18 cellular contexts compared by ENCODE assay signal in the genomic region with DNA sequence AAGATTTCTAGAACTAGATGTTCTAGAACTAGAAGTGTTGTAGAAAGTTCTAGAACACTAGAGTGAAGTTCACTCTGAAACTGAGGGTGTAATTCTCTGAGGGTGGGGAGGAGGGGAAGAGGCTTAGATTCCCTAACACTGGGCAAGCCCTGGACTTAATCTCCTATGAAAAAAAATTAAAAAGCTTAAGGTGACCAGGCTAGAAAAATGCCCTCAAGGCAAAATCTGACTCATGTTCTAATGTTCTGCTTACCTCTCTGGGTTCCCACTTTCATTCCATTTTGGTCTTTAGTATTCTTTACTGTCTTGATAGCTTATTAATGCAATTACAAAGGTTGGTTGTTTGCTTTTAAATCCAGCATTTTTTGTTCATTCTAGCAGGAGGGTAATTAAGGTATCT.
A peak's percentile ranks its signal among the peaks of the same experiment; 100 is the strongest.
DNase-seq lines count a peak whose midpoint lies in the region; ATAC-seq and TF ChIP-seq lines count a peak whose summit lies in the region.
"Had no signal": no experiment of that assay in that cellular context is flagged by ENCODE, and none has a peak within 500 bp of the region (broad histone marks: within the 10 kb centered on the region; RNA-seq: fewer than 3 reads in every experiment).

No MANE protein-coding gene starts in this region.

- RAD21 ChIA-PET in HCT116 (lab: Charles Lee; ENCODE audit: low non-redundant PET in 1 of 2, low total read pairs in 2 of 2, uncharacterized antibody in 2 of 2, unreplicated experiment in 2 of 2): no interaction called here

- no peaks in the 10 kb centered on the region for H3K36me3 ChIP-seq in HCT116 (ENCODE audit: control insufficient read depth in 1 of 2, insufficient read depth in 2 of 2, low read length in 2 of 2)

- H3K9me3 ChIP-seq in HCT116 (ENCODE audit: control insufficient read depth in 1 of 2, insufficient read depth in 1 of 2, low read depth in 1 of 2, low read length in 2 of 2) (no peaks in the 10 kb centered on the region), T-helper 17 cell (ENCODE audit: control insufficient read depth, low read length, poor library complexity, severe bottlenecking) (no peaks in the 10 kb centered on the region)
- H3K9me3 ChIP-seq: A549 had no signal

- no peak for TF ChIP-seq RAD21 in HCT116 (IDR thresholded peaks at IDR 0.05; ENCODE audit: low read depth)

- TF ChIP-seq CTCF in HCT116 (IDR thresholded peaks at IDR 0.05 in 2 of 3, conservative IDR thresholded peaks at IDR 0.05 in 1 of 3; ENCODE audit: borderline replicate concordance in 1 of 3, insufficient read depth in 1 of 3, low read depth in 2 of 3, low read length in 2 of 3): no peak
- no peak for TF ChIP-seq CTCF in epithelial cell of esophagus (IDR thresholded peaks at IDR 0.05; ENCODE audit: insufficient read depth, low read depth, low read length, missing control alignments)

- peak overlapping the region; percentile 8; the same call in 1 of the 2 replicates for H3K4me2 ChIP-seq in HCT116 (ENCODE audit: low read length)
- H3K4me2 ChIP-seq: A549, GM23338, KMS-11 had no signal

- H3K4me1 Mint-ChIP-seq in T-helper 17 cell: no peaks in the 10 kb centered on the region
- H3K4me1 Mint-ChIP-seq: GM23338 had no signal

- ATAC-seq in HCT116: no peak
- ATAC-seq in T-helper 17 cell: no peak
- ATAC-seq: A549, GM23338, Panc1 had no signal

- H3K4me3 ChIP-seq in HCT116 (replicated peaks in 1 of 2; ENCODE audit: low read depth in 1 of 2, low read length in 2 of 2): no peak overlapping the region
- H3K4me3 ChIP-seq in epithelial cell of esophagus (ENCODE audit: low read length): no peak overlapping the region
- H3K4me3 ChIP-seq: A549, GM23338 had no signal

- H3K4me1 ChIP-seq in HCT116 (ENCODE audit: control insufficient read depth in 1 of 2, insufficient read depth in 2 of 2, low read length in 2 of 2): peaks cover 0 to 10% of the 10 kb centered on the region in 2 experiments; a peak in 1 of 4 replicates

- no peaks in the 10 kb centered on the region for H3K79me2 ChIP-seq in HCT116 (ENCODE audit: insufficient read depth, low read length)

- no peaks in the 10 kb centered on the region for H4K20me1 ChIP-seq in HCT116 (ENCODE audit: insufficient read depth)

- CTCF ChIA-PET in HCT116 (lab: Charles Lee): no interaction called here

- no peaks in the 10 kb centered on the region for H3K27me3 ChIP-seq in HCT116 (ENCODE audit: insufficient read depth, low read length)

- H3K27ac Mint-ChIP-seq in T-helper 17 cell: no peak overlapping the region
- H3K27ac Mint-ChIP-seq: GM23338 had no signal

- in situ Hi-C loops in Caki2 (cut with HindIII; ENCODE audit: low pct_unique_long_range_greater_than_20kb, low sequenced_read_pairs): no loop called here

- H3K27me3 Mint-ChIP-seq in T-helper 17 cell: peaks cover 34% of the 10 kb centered on the region

- DNase-seq in Caki2 (ENCODE audit: low read depth) (peak; percentile 40), HCT116 (ENCODE audit: low read depth, low spot score) (no peak), NCI-H748 treated with DMSO at 0.1 percent for 48 hours (lab: John Stamatoyannopoulos, UW) (peak; percentile 50), epithelial cell of esophagus (ENCODE audit: low read depth) (peak; percentile 85), midbrain (lab: John Stamatoyannopoulos, UW) (no peak), T-helper 17 cell (no peak), SW480 (ENCODE audit: low spot score) (no peak)
- DNase-seq in stimulated activated CD4-positive, alpha-beta T cell treated with anti-CD3 and anti-CD28 coated beads, Interleukin-1b, Interleukin-23, amount 100 ng/mL, for 48 hours: no peak
- DNase-seq: COR-L47, GDM1, NCI-H2029, NCI-H524, SIG-M5 had no signal

- no peak for TF ChIP-seq POLR2A in HCT116 (IDR thresholded peaks at IDR 0.05; ENCODE audit: borderline replicate concordance, extremely low read depth, insufficient read depth, insufficient read length)

- no peak overlapping the region for H3K27ac ChIP-seq in HCT116 (ENCODE audit: low read depth, low read length)
- H3K27ac ChIP-seq: C4-2B, KMS-11 had no signal

- H3K4me3 Mint-ChIP-seq in T-helper 17 cell: no peak overlapping the region
- H3K4me3 Mint-ChIP-seq: GM23338 had no signal

- no TSS peak for BruUV-seq in HCT116 (replicated peaks; lab: Mats Ljungman, UMichigan)

- intact Hi-C loops in HCT116 (cut with micrococcal nuclease): no loop called here

- H3K9ac ChIP-seq in HCT116 (ENCODE audit: low read length): no peak overlapping the region
- H3K9ac ChIP-seq: KMS-11 had no signal

- H2AFZ ChIP-seq in HCT116 (ENCODE audit: low read depth, low read length, poor library complexity, severe bottlenecking): no peak overlapping the region
- H2AFZ ChIP-seq: GM23338 had no signal

- POLR2A ChIA-PET in HCT116 (lab: Charles Lee): no interaction called here

- H3K36me3 Mint-ChIP-seq in T-helper 17 cell (ENCODE audit: low read depth): no peaks in the 10 kb centered on the region

- H3K9me2 ChIP-seq in HCT116 (ENCODE audit: insufficient read depth): no peaks in the 10 kb centered on the region

TF ChIP-seq in HCT116, 20 proteins besides CTCF, POLR2A, EP300 and RAD21:
- no peak for TF ChIP-seq ELF1 (IDR thresholded peaks at IDR 0.05; ENCODE audit: borderline replicate concordance, low read depth)
- TF ChIP-seq, protein P1, sequence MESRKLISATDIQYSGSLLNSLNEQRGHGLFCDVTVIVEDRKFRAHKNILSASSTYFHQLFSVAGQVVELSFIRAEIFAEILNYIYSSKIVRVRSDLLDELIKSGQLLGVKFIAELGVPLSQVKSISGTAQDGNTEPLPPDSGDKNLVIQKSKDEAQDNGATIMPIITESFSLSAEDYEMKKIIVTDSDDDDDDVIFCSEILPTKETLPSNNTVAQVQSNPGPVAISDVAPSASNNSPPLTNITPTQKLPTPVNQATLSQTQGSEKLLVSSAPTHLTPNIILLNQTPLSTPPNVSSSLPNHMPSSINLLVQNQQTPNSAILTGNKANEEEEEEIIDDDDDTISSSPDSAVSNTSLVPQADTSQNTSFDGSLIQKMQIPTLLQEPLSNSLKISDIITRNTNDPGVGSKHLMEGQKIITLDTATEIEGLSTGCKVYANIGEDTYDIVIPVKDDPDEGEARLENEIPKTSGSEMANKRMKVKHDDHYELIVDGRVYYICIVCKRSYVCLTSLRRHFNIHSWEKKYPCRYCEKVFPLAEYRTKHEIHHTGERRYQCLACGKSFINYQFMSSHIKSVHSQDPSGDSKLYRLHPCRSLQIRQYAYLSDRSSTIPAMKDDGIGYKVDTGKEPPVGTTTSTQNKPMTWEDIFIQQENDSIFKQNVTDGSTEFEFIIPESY (IDR thresholded peaks at IDR 0.05; ENCODE audit: extremely low read depth, insufficient replicate concordance, low read length): no peak
- TF ChIP-seq, protein P2, sequence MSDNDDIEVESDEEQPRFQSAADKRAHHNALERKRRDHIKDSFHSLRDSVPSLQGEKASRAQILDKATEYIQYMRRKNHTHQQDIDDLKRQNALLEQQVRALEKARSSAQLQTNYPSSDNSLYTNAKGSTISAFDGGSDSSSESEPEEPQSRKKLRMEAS (IDR thresholded peaks at IDR 0.05): no peak
- no peak for TF ChIP-seq EGR1 (IDR thresholded peaks at IDR 0.05; ENCODE audit: low read depth)
- no peak for TF ChIP-seq SP1 (IDR thresholded peaks at IDR 0.05; ENCODE audit: low read depth)
- no peak for TF ChIP-seq EZH2phosphoT487 (IDR thresholded peaks at IDR 0.05; ENCODE audit: borderline replicate concordance)
- no peak for TF ChIP-seq YY1 (IDR thresholded peaks at IDR 0.05; ENCODE audit: extremely low read depth, insufficient replicate concordance, low read depth, low read length)
- no peak for TF ChIP-seq JUND (IDR thresholded peaks at IDR 0.05)
- TF ChIP-seq ZNF274 (IDR thresholded peaks at IDR 0.05; ENCODE audit: low read depth, low read length): no peak
- no peak for TF ChIP-seq ZFX (IDR thresholded peaks at IDR 0.05)
- no peak for TF ChIP-seq SIN3A (IDR thresholded peaks at IDR 0.05; ENCODE audit: low read depth)
- TF ChIP-seq CEBPB (IDR thresholded peaks at IDR 0.05; ENCODE audit: low read depth): no peak
- TF ChIP-seq FOSL1 (IDR thresholded peaks at IDR 0.05; ENCODE audit: low read depth): no peak
- TF ChIP-seq, protein P3, sequence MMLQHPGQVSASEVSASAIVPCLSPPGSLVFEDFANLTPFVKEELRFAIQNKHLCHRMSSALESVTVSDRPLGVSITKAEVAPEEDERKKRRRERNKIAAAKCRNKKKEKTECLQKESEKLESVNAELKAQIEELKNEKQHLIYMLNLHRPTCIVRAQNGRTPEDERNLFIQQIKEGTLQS (IDR thresholded peaks at IDR 0.05): no peak
- TF ChIP-seq SRF (IDR thresholded peaks at IDR 0.05; ENCODE audit: low read depth): no peak
- TF ChIP-seq TCF7L2 (IDR thresholded peaks at IDR 0.05; ENCODE audit: borderline replicate concordance, extremely low read depth, insufficient read depth, insufficient read length): no peak
- no peak for TF ChIP-seq CBX3 (IDR thresholded peaks at IDR 0.05; ENCODE audit: low read depth)
- TF ChIP-seq POLR2AphosphoS5 (IDR thresholded peaks at IDR 0.05; ENCODE audit: low read depth, low read length): no peak

Comparison
In these comparisons a context has a peak if more than half of its experiments do, and no peak if none do; other contexts are left out.
1. DNase-seq: peak in Caki2 (single experiment), NCI-H748 treated with DMSO at 0.1 percent for 48 hours (single experiment) and epithelial cell of esophagus (single experiment); none in HCT116 (single experiment), midbrain (single experiment), stimulated activated CD4-positive, alpha-beta T cell treated with anti-CD3 and anti-CD28 coated beads, Interleukin-1b, Interleukin-23, amount 100 ng/mL, for 48 hours (single experiment), T-helper 17 cell (0 of 3) and SW480 (single experiment).